In genomic region chr6:44180886-44181285, GRCh38 we compare ENCODE assay signal across 28 cellular contexts. TPM values are rescaled to one million over a fixed set of nuclear protein-coding genes. Genes with fewer than 3 reads are reported as not detected.
"Had no signal": no experiment of that assay in that cellular context is flagged by ENCODE, and none has a peak within 500 bp of the region (broad histone marks: within the 10 kb centered on the region; RNA-seq: fewer than 3 reads in every experiment).

No MANE protein-coding gene starts in this region.

- H3K27ac ChIP-seq: colonic mucosa, left lung, neural progenitor cell, psoas muscle, skin epidermis, tibial nerve, uterus had no signal

- H3K9me3 ChIP-seq: colonic mucosa, left lung, mucosa of descending colon, psoas muscle, tibial nerve, uterus had no signal

- DNase-seq: activated CD4-positive, alpha-beta T cell treated with anti-CD3 and anti-CD28 coated beads, Interleukin-2, amount 50 U/mL, for 1 hour; activated CD4-positive, CD25-positive, alpha-beta regulatory T cell treated with anti-CD3 and anti-CD28 coated beads, Interleukin-2, amount 50 U/mL, for 72 hours; activated T-cell treated with anti-CD3 and anti-CD28 coated beads for 4 hours; amygdala; colonic mucosa; foreskin melanocyte; glutamatergic neuron; hippocampal formation; left lung; mucosa of descending colon; naive thymus-derived CD4-positive, alpha-beta T cell; psoas muscle; right cardiac atrium; stimulated activated CD4-positive, alpha-beta T cell treated with anti-CD3 and anti-CD28 coated beads, Interleukin-15, amount 100 ng/mL, for 24 hours; stimulated activated CD4-positive, alpha-beta T cell treated with anti-CD3 and anti-CD28 coated beads, Interleukin-2, amount 100 ng/mL, for 48 hours; uterus had no signal

- H3K9me3 Mint-ChIP-seq: activated T-helper 1 cell treated with anti-CD3 and anti-CD28 coated beads, Interleukin-12 subunit alpha, Interleukin-12 subunit beta, Interleukin-2, Interleukin-4 antibody, amounts not matched to agents 30 ng/mL and 10 ng/mL and 1 ng/mL, durations not matched to agents 14 hours and 24 hours and 36 hours; naive thymus-derived CD4-positive, alpha-beta T cell; neural progenitor cell; stimulated activated naive CD8-positive, alpha-beta T cell treated with anti-CD3 and anti-CD28 coated beads, Interleukin-15, Interleukin-2, amounts not matched to agents 100 ng/mL and 50 ng/mL, for 24 hours had no signal

- H3K4me1 ChIP-seq: colonic mucosa, uterus had no signal

- H3K27me3 Mint-ChIP-seq: activated naive CD8-positive, alpha-beta T cell; stimulated activated naive CD8-positive, alpha-beta T cell treated with anti-CD3 and anti-CD28 coated beads, Interleukin-15, Interleukin-2, amounts not matched to agents 100 ng/mL and 50 ng/mL, for 24 hours had no signal

- H3K4me3 ChIP-seq: colonic mucosa, left lung, mucosa of descending colon, neural progenitor cell, psoas muscle, skin epidermis, tibial nerve, uterus had no signal

- H3K36me3 Mint-ChIP-seq: activated naive CD8-positive, alpha-beta T cell; naive thymus-derived CD4-positive, alpha-beta T cell; neural progenitor cell had no signal

- H3K4me3 Mint-ChIP-seq: activated naive CD8-positive, alpha-beta T cell; activated T-helper 1 cell treated with anti-CD3 and anti-CD28 coated beads, Interleukin-12 subunit alpha, Interleukin-12 subunit beta, Interleukin-2, Interleukin-4 antibody, amounts not matched to agents 30 ng/mL and 10 ng/mL and 1 ng/mL, durations not matched to agents 14 hours and 24 hours and 36 hours; naive thymus-derived CD4-positive, alpha-beta T cell; neural progenitor cell; stimulated activated naive CD8-positive, alpha-beta T cell treated with anti-CD3 and anti-CD28 coated beads, Interleukin-15, Interleukin-2, amounts not matched to agents 100 ng/mL and 50 ng/mL, for 24 hours had no signal

- H3K36me3 ChIP-seq: colonic mucosa, left lung, neural progenitor cell, tibial nerve, uterus had no signal

- H3K27ac Mint-ChIP-seq: activated naive CD8-positive, alpha-beta T cell; activated T-helper 1 cell treated with anti-CD3 and anti-CD28 coated beads, Interleukin-12 subunit alpha, Interleukin-12 subunit beta, Interleukin-2, Interleukin-4 antibody, amounts not matched to agents 30 ng/mL and 10 ng/mL and 1 ng/mL, durations not matched to agents 14 hours and 24 hours and 36 hours; naive thymus-derived CD4-positive, alpha-beta T cell; neural progenitor cell; stimulated activated naive CD8-positive, alpha-beta T cell treated with anti-CD3 and anti-CD28 coated beads, Interleukin-15, Interleukin-2, amounts not matched to agents 100 ng/mL and 50 ng/mL, for 24 hours had no signal

- ATAC-seq: left lung; mucosa of descending colon; naive thymus-derived CD4-positive, alpha-beta T cell; right cardiac atrium had no signal

- H3K27me3 ChIP-seq: colonic mucosa, left lung, neural progenitor cell, tibial nerve, uterus had no signal

- H3K9ac ChIP-seq: neural progenitor cell had no signal

RNA-seq across cellular contexts. Expression of gene CAPN11, which starts 22.3 kb away (rescaled TPM):
- total RNA-seq: activated CD8-positive, alpha-beta memory T cell treated with anti-CD3 and anti-CD28 coated beads for 36 hours; activated T-helper 1 cell treated with anti-CD3 and anti-CD28 coated beads, Interleukin-12 subunit alpha, Interleukin-12 subunit beta, Interleukin-2, Interleukin-4 antibody, amounts not matched to agents 30 ng/mL and 10 ng/mL and 1 ng/mL, durations not matched to agents 14 hours and 24 hours and 36 hours; epithelial cell of proximal tubule; fibroblast of lung; osteocyte; T-helper 1 cell treated with Interleukin-12 subunit alpha and Interleukin-12 subunit beta and Interleukin-4 antibody, amounts not matched to agents 30 ng/mL and 1 ng/mL, for 36 hours had no signal
- polyA plus RNA-seq: fibroblast of lung; keratinocyte; naive thymus-derived CD4-positive, alpha-beta T cell had no signal

RNA-seq across cellular contexts. Expression of gene MYMX, which starts 35.8 kb away (rescaled TPM):
- total RNA-seq: activated CD8-positive, alpha-beta memory T cell treated with anti-CD3 and anti-CD28 coated beads for 36 hours; activated T-helper 1 cell treated with anti-CD3 and anti-CD28 coated beads, Interleukin-12 subunit alpha, Interleukin-12 subunit beta, Interleukin-2, Interleukin-4 antibody, amounts not matched to agents 30 ng/mL and 10 ng/mL and 1 ng/mL, durations not matched to agents 14 hours and 24 hours and 36 hours; colonic mucosa; epithelial cell of proximal tubule; fibroblast of lung; naive thymus-derived CD4-positive, alpha-beta T cell; osteocyte; T-helper 1 cell treated with Interleukin-12 subunit alpha and Interleukin-12 subunit beta and Interleukin-4 antibody, amounts not matched to agents 30 ng/mL and 1 ng/mL, for 36 hours; tibial nerve; uterus had no signal
- polyA plus RNA-seq: fibroblast of lung; naive thymus-derived CD4-positive, alpha-beta T cell had no signal
